ENCODE assay signal across 11 cellular contexts in genomic region chr13:63731896-63732295, GRCh38.
"Had no signal": no experiment of that assay in that cellular context is flagged by ENCODE, and none has a peak within 500 bp of the region (broad histone marks: within the 10 kb centered on the region; RNA-seq: fewer than 3 reads in every experiment).

No MANE protein-coding gene starts in this region.

- H3K4me1 ChIP-seq: esophagus squamous epithelium, vagina had no signal

- H3K9me3 ChIP-seq: esophagus squamous epithelium, thoracic aorta, vagina had no signal

- ATAC-seq: activated CD8-positive, alpha-beta T cell treated with anti-CD3 and anti-CD28 coated beads, Interleukin-2, amount 10 ng/mL, durations not matched to agents 7 days and 5 days; left ventricle myocardium superior; stimulated activated naive CD8-positive, alpha-beta T cell treated with anti-CD3 and anti-CD28 coated beads, Interleukin-15, amount 100 ng/mL, for 72 hours had no signal

- H3K36me3 ChIP-seq: esophagus squamous epithelium, thoracic aorta, vagina had no signal

- H3K4me3 ChIP-seq: esophagus squamous epithelium, thoracic aorta, vagina had no signal

- H3K27me3 ChIP-seq: esophagus squamous epithelium, vagina had no signal

- DNase-seq: activated CD4-positive, alpha-beta T cell treated with anti-CD3 and anti-CD28 coated beads for 48 hours; activated CD8-positive, alpha-beta memory T cell treated with anti-CD3 and anti-CD28 coated beads, Interleukin-2, amount 50 U/mL, for 48 hours; activated CD8-positive, alpha-beta T cell treated with anti-CD3 and anti-CD28 coated beads, Interleukin-2, amount 10 ng/mL, durations not matched to agents 7 days and 5 days; aorta; esophagus squamous epithelium; foreskin fibroblast; left ventricle myocardium superior; stimulated activated CD4-positive, alpha-beta T cell treated with anti-CD3 and anti-CD28 coated beads, Interleukin-4, amount 100 ng/mL, for 4 hours; stimulated activated naive CD8-positive, alpha-beta T cell treated with anti-CD3 and anti-CD28 coated beads, Interleukin-15, amount 100 ng/mL, for 72 hours had no signal

- H3K27ac ChIP-seq: esophagus squamous epithelium, thoracic aorta, vagina had no signal
